ENCODE assay signal across 9 cellular contexts in genomic region chr3:158104346-158105020, GRCh38. TPM values are rescaled to one million over a fixed set of nuclear protein-coding genes. Genes with fewer than 3 reads are reported as not detected.
A peak's percentile ranks its signal among the peaks of the same experiment; 100 is the strongest.
DNase-seq lines count a peak whose midpoint lies in the region; ATAC-seq and TF ChIP-seq lines count a peak whose summit lies in the region.
"Had no signal": no experiment of that assay in that cellular context is flagged by ENCODE, and none has a peak within 500 bp of the region (broad histone marks: within the 10 kb centered on the region; RNA-seq: fewer than 3 reads in every experiment).

No MANE protein-coding gene starts in this region.

- 61% methylated on average over 11 of the region's 11 CpGs for WGBS in SK-N-SH (ENCODE audit: low lambda C conversion rate)
- 22 to 31% methylated on average over 11 of the region's 11 CpGs for WGBS in thyroid gland, 2 donors

- peaks cover 0 to 15% of the 10 kb centered on the region in 2 experiments; a peak in 3 of 4 replicates for H3K4me1 ChIP-seq in SK-N-SH (ENCODE audit: control insufficient read depth in 1 of 2, insufficient read depth in 2 of 2, low read depth in 1 of 2, low read length in 1 of 2)
- H3K4me1 ChIP-seq in OCI-LY3 (ENCODE audit: low read length) = peaks cover 8% of the 10 kb centered on the region
- peaks cover 11% of the 10 kb centered on the region for H3K4me1 ChIP-seq in skeletal muscle satellite cell (ENCODE audit: control insufficient read depth, insufficient read depth, low read length)
- H3K4me1 ChIP-seq in PC-9 (replicated peaks; ENCODE audit: insufficient read depth) = peaks cover 12% of the 10 kb centered on the region; the same call in 1 of the 2 replicates
- peaks cover 17 to 41% of the 10 kb centered on the region in 2 donors for H3K4me1 ChIP-seq in thyroid gland

- H2AFZ ChIP-seq in SK-N-SH (ENCODE audit: low read depth) (no peak overlapping the region), OCI-LY3 (ENCODE audit: low read depth, low read length) (no peak overlapping the region), PC-9 (no peak overlapping the region)

- H3K9ac ChIP-seq in SK-N-SH (peak overlapping the region; percentile 77; the same call in 1 of the 2 replicates), OCI-LY3 (ENCODE audit: low read length) (no peak overlapping the region), skeletal muscle satellite cell (ENCODE audit: low read depth, low read length) (no peak overlapping the region)

- peaks cover 38% of the 10 kb centered on the region for H3K27me3 Mint-ChIP-seq in endothelial cell (ENCODE audit: unreplicated experiment)

- TF ChIP-seq EP300 in SK-N-SH (IDR thresholded peaks at IDR 0.05; ENCODE audit: borderline replicate concordance in 1 of 2, low read depth in 1 of 2, low read length in 1 of 2) = no peak

- TF ChIP-seq POLR2A in thyroid gland (IDR thresholded peaks at IDR 0.05) = no peak

- H3K9me3 ChIP-seq in SK-N-SH = no peaks in the 10 kb centered on the region
- H3K9me3 ChIP-seq in OCI-LY3 (ENCODE audit: insufficient read depth, low read length) = no peaks in the 10 kb centered on the region
- no peaks in the 10 kb centered on the region for H3K9me3 ChIP-seq in skeletal muscle satellite cell (replicated peaks; ENCODE audit: low read length)
- no peaks in the 10 kb centered on the region for H3K9me3 ChIP-seq in PC-9 (ENCODE audit: insufficient read depth, low read depth)
- H3K9me3 ChIP-seq in thyroid gland = no peaks in the 10 kb centered on the region

- ATAC-seq in SK-N-SH treated with all-trans-retinoic acid at 6 μM for 48 hours = no peak; the same call in 2 of the 3 replicates

- H3K27ac ChIP-seq in SK-N-SH (ENCODE audit: low read depth in 2 of 2, low read length in 1 of 2) (peak overlapping the region in 1 of 2 experiments; percentile 85; a peak in 2 of 4 replicates), OCI-LY3 (ENCODE audit: low read length) (no peak overlapping the region), PC-9 (no peak overlapping the region), thyroid gland (no peak overlapping the region)

- CTCF ChIA-PET in SK-N-SH (lab: Yijun Ruan, JAX) = interaction anchor here (1.1 to 2.6 kb wide), 3 partner anchors 330 to 562 kb away, joined by 3 to 8 read pairs (median 6); no protein-coding TSS in a partner anchor
- CTCF ChIA-PET in PC-9 (lab: Charles Lee) = interaction anchor here (0.7 kb wide), 1 partner anchor 731 kb away, joined by 7 read pairs; no protein-coding TSS in a partner anchor

- H3K27ac Mint-ChIP-seq in endothelial cell (ENCODE audit: unreplicated experiment) = no peak overlapping the region

- TF ChIP-seq RAD21 in SK-N-SH (IDR thresholded peaks at IDR 0.05; ENCODE audit: low read length) = no peak

- no peak for DNase-seq in SK-N-SH
- no peak for DNase-seq in endothelial cell (ENCODE audit: low spot score)
- no peak for DNase-seq in AG20443 (ENCODE audit: low spot score)
- no peak for DNase-seq in PC-9
- no peak for DNase-seq in thyroid gland
- DNase-seq: activated CD4-positive, alpha-beta T cell treated with anti-CD3 and anti-CD28 coated beads, Interleukin-2, amount 50 U/mL, for 4 hours had no signal

- no peaks in the 10 kb centered on the region for H3K9me3 Mint-ChIP-seq in endothelial cell (ENCODE audit: unreplicated experiment)

- H3K79me2 ChIP-seq in SK-N-SH (ENCODE audit: insufficient read depth) (peaks cover 26% of the 10 kb centered on the region), OCI-LY3 (ENCODE audit: low read length) (no peaks in the 10 kb centered on the region), PC-9 (ENCODE audit: low read depth) (no peaks in the 10 kb centered on the region)

- H4K20me1 ChIP-seq in SK-N-SH (ENCODE audit: insufficient read depth) (peaks cover 3% of the 10 kb centered on the region; the same call in 1 of the 2 replicates), OCI-LY3 (ENCODE audit: insufficient read depth, low read length) (no peaks in the 10 kb centered on the region), PC-9 (ENCODE audit: insufficient read depth) (no peaks in the 10 kb centered on the region)

- H3K36me3 Mint-ChIP-seq in endothelial cell (ENCODE audit: low read depth, unreplicated experiment) = peaks cover 4% of the 10 kb centered on the region

- intact Hi-C loops in PC-9 (cut with micrococcal nuclease; ENCODE audit: unreplicated experiment) (loop anchor here (10.0 kb wide), 2 partner anchors 330 to 430 kb away; no protein-coding TSS in a partner anchor), thyroid gland (cut with DNase I) (no loop called here)

- H3K4me3 ChIP-seq in SK-N-SH (ENCODE audit: low read depth in 2 of 2, low read length in 1 of 2) (peak overlapping the region; percentile 90 to 91; a peak in 3 of 4 replicates), OCI-LY3 (ENCODE audit: low read length) (0 out of 2 replicates have a peak overlapping the region, but pooled peaks have one; percentile 36), skeletal muscle satellite cell (ENCODE audit: low read length) (peak overlapping the region; percentile 74), PC-9 (no peak overlapping the region), thyroid gland (replicated peaks in 1 of 3) (no peak overlapping the region)

- TF ChIP-seq CTCF in SK-N-SH (IDR thresholded peaks at IDR 0.05) = no peak
- TF ChIP-seq CTCF in OCI-LY3 (IDR thresholded peaks at IDR 0.05; ENCODE audit: low read depth, low read length) = no peak
- no peak for TF ChIP-seq CTCF in endothelial cell (IDR thresholded peaks at IDR 0.05; ENCODE audit: unreplicated experiment)
- no peak for TF ChIP-seq CTCF in PC-9 (conservative IDR thresholded peaks at IDR 0.05)
- TF ChIP-seq CTCF in thyroid gland (IDR thresholded peaks at IDR 0.05) = no peak

- H3F3A ChIP-seq in SK-N-SH (replicated peaks; ENCODE audit: insufficient read depth) = peaks cover 3% of the 10 kb centered on the region
- no peaks in the 10 kb centered on the region for H3F3A ChIP-seq in PC-9 (ENCODE audit: insufficient read depth, low read depth)

- H3K4me3 Mint-ChIP-seq in endothelial cell (ENCODE audit: unreplicated experiment) = peak overlapping the region; percentile 47

- POLR2A ChIA-PET in SK-N-SH (lab: Yijun Ruan, JAX) (interaction anchor here (0.8 to 1.3 kb wide), 2 partner anchors 427 to 471 kb away, joined by 3 read pairs; no protein-coding TSS in a partner anchor), PC-9 (lab: Charles Lee; ENCODE audit: unreplicated experiment) (no interaction called here)

- peaks cover 28% of the 10 kb centered on the region for H3K4me1 Mint-ChIP-seq in endothelial cell (ENCODE audit: unreplicated experiment)

- H3K4me2 ChIP-seq in SK-N-SH (peak overlapping the region; percentile 91), OCI-LY3 (ENCODE audit: low read length) (no peak overlapping the region), skeletal muscle satellite cell (ENCODE audit: low read length) (peak overlapping the region; percentile 14), PC-9 (no peak overlapping the region)

- H3K36me3 ChIP-seq in SK-N-SH (replicated peaks in 1 of 2; ENCODE audit: control insufficient read depth in 1 of 2, insufficient read depth in 2 of 2, low read length in 1 of 2) (peaks cover 29 to 33% of the 10 kb centered on the region in 2 experiments), OCI-LY3 (replicated peaks; ENCODE audit: low read depth, low read length) (no peaks in the 10 kb centered on the region), skeletal muscle satellite cell (ENCODE audit: insufficient read depth, low read length) (no peaks in the 10 kb centered on the region), PC-9 (ENCODE audit: low read depth) (no peaks in the 10 kb centered on the region), thyroid gland (no peaks in the 10 kb centered on the region)

- no TSS peak for BruUV-seq in PC-9 (replicated peaks; lab: Mats Ljungman, UMichigan)

- H3K9me2 ChIP-seq in SK-N-SH = no peaks in the 10 kb centered on the region
- no peaks in the 10 kb centered on the region for H3K9me2 ChIP-seq in PC-9 (ENCODE audit: insufficient read depth)

- H3K27me3 ChIP-seq in SK-N-SH (ENCODE audit: insufficient read depth) = no peaks in the 10 kb centered on the region
- H3K27me3 ChIP-seq in OCI-LY3 (ENCODE audit: low read depth, low read length) = no peaks in the 10 kb centered on the region
- H3K27me3 ChIP-seq in skeletal muscle satellite cell (ENCODE audit: control insufficient read depth, insufficient read depth, low read length) = peaks cover 54% of the 10 kb centered on the region
- no peaks in the 10 kb centered on the region for H3K27me3 ChIP-seq in PC-9 (ENCODE audit: insufficient read depth, low read depth)
- peaks cover 85% of the 10 kb centered on the region for H3K27me3 ChIP-seq in thyroid gland

TF ChIP-seq in SK-N-SH, 30 proteins besides CTCF, POLR2A, EP300 and RAD21 (continues in another document):
- no peak for TF ChIP-seq FOSL2 (IDR thresholded peaks at IDR 0.05; ENCODE audit: borderline replicate concordance, low read depth)
- no peak for TF ChIP-seq YY1 (IDR thresholded peaks at IDR 0.05; ENCODE audit: low read depth)
- TF ChIP-seq RFX5 (IDR thresholded peaks at IDR 0.05; ENCODE audit: low read length) = no peak

TF ChIP-seq in SK-N-SH treated with all-trans-retinoic acid at 6 μM for 48 hours, 23 proteins besides CTCF, POLR2A, EP300 and RAD21:
- TF ChIP-seq ZFP30 (CRISPR knock-in tag; IDR thresholded peaks at IDR 0.05) = no peak
- no peak for TF ChIP-seq ZNF8 (CRISPR knock-in tag; IDR thresholded peaks at IDR 0.05)
- no peak for TF ChIP-seq ZNF70 (CRISPR knock-in tag; IDR thresholded peaks at IDR 0.05)
- TF ChIP-seq ZC3H10 (CRISPR knock-in tag; IDR thresholded peaks at IDR 0.05) = no peak
- no peak for TF ChIP-seq ARNTL (CRISPR knock-in tag; IDR thresholded peaks at IDR 0.05; ENCODE audit: borderline replicate concordance, low read depth)
- TF ChIP-seq CSDC2 (CRISPR knock-in tag; IDR thresholded peaks at IDR 0.05) = no peak

RNA-seq across cellular contexts. Expression of gene SHOX2, which starts 1.7 kb away (rescaled TPM):
- 17.1 and 20.2 TPM in 2 replicates for polyA plus RNA-seq in SK-N-SH (2012; rRNA removed)
- polyA plus RNA-seq in SK-N-SH (2012; cell fraction: cytosol; rRNA removed) = 10.8 and 11.8 TPM in 2 replicates
- 81.5 and 86.0 TPM in 2 replicates for polyA plus RNA-seq in SK-N-SH (2012; cell fraction: nucleus; rRNA removed)
- 0.54 TPM for total RNA-seq in endothelial cell (ENCODE audit: unreplicated experiment)
- total RNA-seq in skeletal muscle satellite cell (2012; rRNA removed) = 12.4 and 12.5 TPM in 2 replicates
- total RNA-seq in PC-9 (2021) = 0.95 and 1.0 TPM in 2 replicates
- 1 to 10 TPM in 1 of 4 donors, under 1 TPM in 3; 0.22 to 1.6 (median 0.58) TPM for total RNA-seq in thyroid gland

RNA-seq across cellular contexts. Expression of gene RSRC1, which starts 5.4 kb away (rescaled TPM):
- polyA plus RNA-seq in SK-N-SH (2012; rRNA removed) = 4.4 and 4.5 TPM in 2 replicates
- 8.6 and 10.9 TPM in 2 replicates for polyA plus RNA-seq in SK-N-SH (2012; cell fraction: cytosol; rRNA removed)
- 2.7 and 5.1 TPM in 2 replicates for polyA plus RNA-seq in SK-N-SH (2012; cell fraction: nucleus; rRNA removed)
- total RNA-seq in endothelial cell (ENCODE audit: unreplicated experiment) (24.7 TPM), PC-9 (2021) (43.1 and 60.3 TPM in 2 replicates), thyroid gland (10 to 100 TPM; 51.7 to 65.4 (median 59.9) TPM)
- 42.1 and 42.4 TPM in 2 replicates for total RNA-seq in skeletal muscle satellite cell (2012; rRNA removed)

Comparison
In these comparisons a context has a peak if more than half of its experiments do, and no peak if none do; other contexts are left out.
1. H3K4me2 ChIP-seq: peak in SK-N-SH (single experiment) and skeletal muscle satellite cell (single experiment); none in OCI-LY3 (single experiment) and PC-9 (single experiment).
2. H3K4me3 ChIP-seq: peak in SK-N-SH (2 of 2), OCI-LY3 (single experiment) and skeletal muscle satellite cell (single experiment); none in PC-9 (single experiment) and thyroid gland (0 of 3).